In the genomic region with DNA sequence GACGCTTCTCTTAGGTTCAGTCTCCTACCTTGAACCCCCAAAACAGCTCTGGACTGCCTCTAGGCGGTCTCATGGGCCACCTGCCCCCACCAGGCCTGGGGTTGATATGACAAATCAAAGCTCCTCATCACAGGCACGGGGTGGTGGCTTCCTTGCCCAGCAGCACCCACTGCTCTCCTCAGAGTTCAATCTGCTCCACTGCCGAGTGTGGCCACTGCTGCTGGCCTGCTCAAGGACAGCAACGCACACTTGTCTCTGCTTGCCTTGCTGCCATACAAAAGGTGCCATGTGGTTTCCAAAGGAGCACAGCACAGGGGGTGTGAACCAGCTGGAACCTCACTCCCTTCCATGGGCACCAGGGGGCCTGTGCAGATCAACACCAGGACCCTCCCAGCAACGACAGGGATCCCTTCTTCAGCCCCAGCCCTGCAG, we compare ENCODE assay signal across 9 cellular contexts. TPM values are rescaled to one million over a fixed set of nuclear protein-coding genes. Genes with fewer than 3 reads are reported as not detected.
A peak's percentile ranks its signal among the peaks of the same experiment; 100 is the strongest.
DNase-seq lines count a peak whose midpoint lies in the region; ATAC-seq and TF ChIP-seq lines count a peak whose summit lies in the region.
"Had no signal": no experiment of that assay in that cellular context is flagged by ENCODE, and none has a peak within 500 bp of the region (broad histone marks: within the 10 kb centered on the region; RNA-seq: fewer than 3 reads in every experiment).

No MANE protein-coding gene starts in this region.

- H3K9me3 Mint-ChIP-seq in stimulated activated memory B cell treated with anti-CD40 and anti-IgM and Interleukin-4, amounts not matched to agents 10 μg/mL and 1 μg/mL and 100 μg/mL, for 72 hours = no peaks in the 10 kb centered on the region
- H3K9me3 Mint-ChIP-seq: activated CD4-positive, alpha-beta memory T cell treated with anti-CD3 and anti-CD28 coated beads for 36 hours had no signal

- DNase-seq in NCI-H524 (lab: John Stamatoyannopoulos, UW) (peak; percentile 12 to 69), NCI-H524 treated with DMSO at 0.1 percent for 48 hours (lab: John Stamatoyannopoulos, UW) (no peak), SJCRH30 (peak; percentile 38 to 39), thoracic aorta (ENCODE audit: low spot score) (no peak), HuH-7 (ENCODE audit: low spot score) (no peak)

- H3K4me1 Mint-ChIP-seq in stimulated activated memory B cell treated with anti-CD40 and anti-IgM and Interleukin-4, amounts not matched to agents 10 μg/mL and 1 μg/mL and 100 μg/mL, for 72 hours = no peaks in the 10 kb centered on the region

- H3K36me3 ChIP-seq in SJCRH30 = no peaks in the 10 kb centered on the region
- H3K36me3 ChIP-seq in gastroesophageal sphincter = no peaks in the 10 kb centered on the region
- no peaks in the 10 kb centered on the region for H3K36me3 ChIP-seq in thoracic aorta

- H3K4me3 Mint-ChIP-seq in stimulated activated memory B cell treated with anti-CD40 and anti-IgM and Interleukin-4, amounts not matched to agents 10 μg/mL and 1 μg/mL and 100 μg/mL, for 72 hours = no peak overlapping the region
- H3K4me3 Mint-ChIP-seq: activated CD4-positive, alpha-beta memory T cell treated with anti-CD3 and anti-CD28 coated beads for 36 hours had no signal

- no peak overlapping the region for H3K27ac ChIP-seq in SJCRH30
- peak overlapping the region; percentile 88 to 98 (median 90) for H3K27ac ChIP-seq in gastroesophageal sphincter
- peak overlapping the region; percentile 96 to 99 for H3K27ac ChIP-seq in thoracic aorta

- ATAC-seq in gastroesophageal sphincter = no peak
- ATAC-seq in thoracic aorta (ENCODE audit: insufficient number of reproducible peaks, low FRiP score, low read depth) = no peak
- ATAC-seq in GM21576 (IDR thresholded peaks at IDR 0.05; ENCODE audit: unreplicated experiment) = no peak
- no peak for ATAC-seq in stimulated activated memory B cell treated with anti-CD40 and anti-IgM and Interleukin-4, amounts not matched to agents 10 μg/mL and 1 μg/mL and 100 μg/mL, for 72 hours

- peaks cover 5% of the 10 kb centered on the region for H3K36me3 Mint-ChIP-seq in stimulated activated memory B cell treated with anti-CD40 and anti-IgM and Interleukin-4, amounts not matched to agents 10 μg/mL and 1 μg/mL and 100 μg/mL, for 72 hours
- H3K36me3 Mint-ChIP-seq: activated CD4-positive, alpha-beta memory T cell treated with anti-CD3 and anti-CD28 coated beads for 36 hours had no signal

- 67 to 100% methylated on average over 1 to 3 of the region's 6 CpGs for WGBS in gastroesophageal sphincter (ENCODE audit: low coverage in 1 of 2), 2 donors

- H3K9me3 ChIP-seq in SJCRH30 (replicated peaks) (no peaks in the 10 kb centered on the region), gastroesophageal sphincter (no peaks in the 10 kb centered on the region), thoracic aorta (no peaks in the 10 kb centered on the region)

- H3K4me3 ChIP-seq in SJCRH30 (no peak overlapping the region), gastroesophageal sphincter (no peak overlapping the region), thoracic aorta (no peak overlapping the region)

- H3K27me3 ChIP-seq in SJCRH30 (no peaks in the 10 kb centered on the region), gastroesophageal sphincter (no peaks in the 10 kb centered on the region), thoracic aorta (replicated peaks; ENCODE audit: insufficient read depth) (no peaks in the 10 kb centered on the region)

- peaks cover 41% of the 10 kb centered on the region for H3K27me3 Mint-ChIP-seq in stimulated activated memory B cell treated with anti-CD40 and anti-IgM and Interleukin-4, amounts not matched to agents 10 μg/mL and 1 μg/mL and 100 μg/mL, for 72 hours

- no peak for TF ChIP-seq EP300 in gastroesophageal sphincter (IDR thresholded peaks at IDR 0.05)

- H3K4me1 ChIP-seq in SJCRH30 (peaks cover 55% of the 10 kb centered on the region), gastroesophageal sphincter (peaks cover 13 to 100% (median 58%) of the 10 kb centered on the region in 3 donors), thoracic aorta (ENCODE audit: control insufficient read depth in 1 of 2, low read depth in 2 of 2) (peaks cover 63 to 96% of the 10 kb centered on the region in 2 donors)

- H3K27ac Mint-ChIP-seq in stimulated activated memory B cell treated with anti-CD40 and anti-IgM and Interleukin-4, amounts not matched to agents 10 μg/mL and 1 μg/mL and 100 μg/mL, for 72 hours = no peak overlapping the region
- H3K27ac Mint-ChIP-seq: activated CD4-positive, alpha-beta memory T cell treated with anti-CD3 and anti-CD28 coated beads for 36 hours had no signal

- no peak for TF ChIP-seq POLR2A in gastroesophageal sphincter (IDR thresholded peaks at IDR 0.05)

- TF ChIP-seq CTCF in gastroesophageal sphincter (IDR thresholded peaks at IDR 0.05) (peak in 2 of 4 experiments; percentile 21 to 22), thoracic aorta (IDR thresholded peaks at IDR 0.05) (peak; percentile 15)

RNA-seq across cellular contexts. Expression of a gene that starts 10.2 kb away (rescaled TPM):
- total RNA-seq in SJCRH30 (2014; rRNA removed; shearing (Covaris generic)) = 0.08 and 0.15 TPM in 2 replicates
- not detected for total RNA-seq in gastroesophageal sphincter
- total RNA-seq in thoracic aorta = 1 to 10 TPM in 1 of 2 donors, under 1 TPM in 1; 0.63 to 3.1 TPM
- total RNA-seq: activated CD4-positive, alpha-beta memory T cell treated with anti-CD3 and anti-CD28 coated beads for 36 hours had no signal

RNA-seq across cellular contexts. Expression of a gene that starts 18.9 kb away (rescaled TPM):
- total RNA-seq in SJCRH30 (2014; rRNA removed; shearing (Covaris generic)) = 0.08 TPM in 1 of 2 replicates, not detected in the other
- 100 to 1,000 TPM in 3 of 4 donors, 10 to 100 TPM in 1; 43.2 to 244 (median 179) TPM for total RNA-seq in gastroesophageal sphincter
- total RNA-seq in thoracic aorta = 100 to 1,000 TPM; 211 to 324 TPM
- total RNA-seq: activated CD4-positive, alpha-beta memory T cell treated with anti-CD3 and anti-CD28 coated beads for 36 hours had no signal

RNA-seq across cellular contexts. Expression of a gene that starts 28.3 kb away (rescaled TPM):
- total RNA-seq in SJCRH30 (2014; rRNA removed; shearing (Covaris generic)) = 0.59 and 0.73 TPM in 2 replicates
- 1 to 10 TPM in 3 of 4 donors, under 1 TPM in 1; 0.12 to 7.5 (median 3.0) TPM for total RNA-seq in gastroesophageal sphincter
- total RNA-seq in thoracic aorta = 10 to 100 TPM in 1 of 2 donors, 1 to 10 TPM in 1; 3.7 to 11.0 TPM

RNA-seq across cellular contexts. Expression of a gene that starts 41.5 kb away (rescaled TPM):
- total RNA-seq in SJCRH30 (2014; rRNA removed; shearing (Covaris generic)) = 0.36 TPM in 1 of 2 replicates, not detected in the other
- total RNA-seq in gastroesophageal sphincter (not detected), thoracic aorta (not detected)
- total RNA-seq: activated CD4-positive, alpha-beta memory T cell treated with anti-CD3 and anti-CD28 coated beads for 36 hours had no signal

RNA-seq across cellular contexts. Expression of a gene that starts 46.9 kb away (rescaled TPM):
- total RNA-seq in SJCRH30 (2014; rRNA removed; shearing (Covaris generic)) = 22.8 and 25.4 TPM in 2 replicates
- total RNA-seq in gastroesophageal sphincter (10 to 100 TPM; 26.4 to 70.7 (median 30.4) TPM), thoracic aorta (10 to 100 TPM; 18.5 to 26.7 TPM)

Comparison
In these comparisons a context has a peak if more than half of its experiments do, and no peak if none do; other contexts are left out.
1. DNase-seq: peak in NCI-H524 (2 of 2) and SJCRH30 (2 of 2); none in NCI-H524 treated with DMSO at 0.1 percent for 48 hours (single experiment), thoracic aorta (single experiment) and HuH-7 (single experiment).
2. RNA of a gene that starts 18.9 kb away (total RNA-seq): 211 to 324 TPM in thoracic aorta and 43.2 to 244 TPM in gastroesophageal sphincter; 0.08 TPM in SJCRH30; every median in the first group is over 10 times any median in the second.